Comparison of ENCODE assay signal across 1 cellular context in the genomic region with DNA sequence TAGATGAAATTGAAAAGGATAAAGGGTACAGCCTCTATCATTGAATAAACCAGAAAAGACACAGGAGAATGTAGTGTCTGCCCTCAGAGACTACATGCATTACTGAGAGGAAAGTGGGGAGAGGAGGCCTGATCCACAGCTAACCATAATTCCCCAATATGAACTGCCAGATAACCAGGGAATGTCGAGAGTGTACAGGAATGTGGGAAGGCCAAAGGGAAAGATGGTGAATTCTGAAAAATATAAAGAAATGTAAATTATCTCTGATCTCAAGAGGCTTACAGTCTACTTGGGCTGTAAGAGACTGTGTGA.
TF ChIP-seq lines count a peak whose summit lies in the region.

No MANE protein-coding gene starts in this region.

TF ChIP-seq in H1, 55 proteins besides CTCF, POLR2A, EP300 and RAD21:
- TF ChIP-seq TBP (IDR thresholded peaks at IDR 0.05; ENCODE audit: low read depth, low read length) (no peak), YY1 (IDR thresholded peaks at IDR 0.05; ENCODE audit: low read depth, low read length) (no peak), SIRT6 (IDR thresholded peaks at IDR 0.05; ENCODE audit: low read length) (no peak), EZH2 (IDR thresholded peaks at IDR 0.05; ENCODE audit: low read depth, low read length, severe bottlenecking) (no peak), POLR2AphosphoS5 (IDR thresholded peaks at IDR 0.05; ENCODE audit: low read depth, low read length) (no peak), GABPA (IDR thresholded peaks at IDR 0.05; ENCODE audit: borderline replicate concordance, insufficient read depth, low read length) (no peak), RBBP5 (IDR thresholded peaks at IDR 0.05; ENCODE audit: borderline replicate concordance, low read depth, low read length) (no peak), CREB1 (IDR thresholded peaks at IDR 0.05) (no peak), NANOG (IDR thresholded peaks at IDR 0.05; ENCODE audit: insufficient read depth, low read depth, low read length, poor library complexity, severe bottlenecking) (no peak), MAFK (IDR thresholded peaks at IDR 0.05; ENCODE audit: low read depth, low read length) (no peak), HDAC2 (IDR thresholded peaks at IDR 0.05; ENCODE audit: borderline replicate concordance in 1 of 2, low read depth in 2 of 2, low read length in 2 of 2) (no peak), KDM4A (IDR thresholded peaks at IDR 0.05; ENCODE audit: low read depth, low read length, severe bottlenecking) (no peak), JUN (IDR thresholded peaks at IDR 0.05; ENCODE audit: low read depth, low read length) (no peak), KDM1A (IDR thresholded peaks at IDR 0.05; ENCODE audit: borderline replicate concordance, low read length) (no peak), ASH2L (IDR thresholded peaks at IDR 0.05; ENCODE audit: low read length) (no peak)
TF ChIP-seq in H1: peak in this region for 0.
